Comparison of ENCODE assay signal across 8 cellular contexts in genomic region chr1:205749094-205749825, GRCh38. TPM values are rescaled to one million over a fixed set of nuclear protein-coding genes. Genes with fewer than 3 reads are reported as not detected.
DNase-seq lines count a peak whose midpoint lies in the region; ATAC-seq and TF ChIP-seq lines count a peak whose summit lies in the region.

No MANE protein-coding gene starts in this region.

- in situ Hi-C loops in IMR-90 (cut with MboI; ENCODE audit: low sequenced_read_pairs), result no loop called here

- BruUV-seq in IMR-90 (replicated peaks; lab: Mats Ljungman, UMichigan), result no TSS peak

- TF ChIP-seq RAD21 in IMR-90 (IDR thresholded peaks at IDR 0.05; ENCODE audit: low read length), result no peak; the same call in 1 of the 2 replicates

- peak overlapping the region; percentile 89 for H4K91ac ChIP-seq in IMR-90 (ENCODE audit: insufficient read depth, low read depth, low read length)

- H2BK120ac ChIP-seq in IMR-90 (ENCODE audit: low read depth, low read length), result peak overlapping the region; percentile 5; the same call in 1 of the 2 replicates

- no peaks in the 10 kb centered on the region for H3K9me3 ChIP-seq in IMR-90 (ENCODE audit: control insufficient read depth, insufficient read depth, low read length)
- no peaks in the 10 kb centered on the region for H3K9me3 ChIP-seq in OCI-LY3 (ENCODE audit: insufficient read depth, low read length)

- peaks cover 0 to 18% of the 10 kb centered on the region in 2 experiments; a peak in 2 of 4 replicates for H3K79me1 ChIP-seq in IMR-90 (ENCODE audit: low read depth in 1 of 2, low read length in 2 of 2)

- peak overlapping the region; percentile 48; the same call in 1 of the 2 replicates for H2AK5ac ChIP-seq in IMR-90 (ENCODE audit: low read depth, low read length)

- peak; percentile 88 for DNase-seq in DMS 273 treated with DMSO at 0.1 percent for 48 hours (lab: John Stamatoyannopoulos, UW)
- peak; percentile 95 for DNase-seq in IMR-90
- DNase-seq in activated T-cell treated with anti-CD3 and anti-CD28 coated beads for 1 hour (ENCODE audit: low read depth), result peak; percentile 91
- peak; percentile 75 for DNase-seq in epidermal melanocyte (ENCODE audit: insufficient read length, low spot score)
- peak; percentile 70 for DNase-seq in middle frontal gyrus (ENCODE audit: extremely low spot score, low spot score)
- DNase-seq in stimulated activated CD8-positive, alpha-beta memory T cell treated with anti-CD3 and anti-CD28 coated beads, Interleukin-15, amount 100 ng/mL, for 48 hours (ENCODE audit: low read depth in 2 of 2), result peak; percentile 97 to 98

- dilution Hi-C loops in IMR-90 (cut with HindIII; ENCODE audit: low sequenced_read_pairs, unreplicated experiment), result no loop called here

- H2AFZ ChIP-seq in IMR-90 (replicated peaks; ENCODE audit: low read length, poor library complexity) (peak overlapping the region; percentile 99), OCI-LY3 (ENCODE audit: low read depth, low read length) (no peak overlapping the region)

- peak overlapping the region; percentile 33 for H3K18ac ChIP-seq in IMR-90 (ENCODE audit: low read depth, low read length)

- peak overlapping the region; percentile 96 for H3K23ac ChIP-seq in IMR-90 (ENCODE audit: low read depth, low read length)

- H3K4me3 ChIP-seq in IMR-90 (ENCODE audit: insufficient read depth, low read depth, low read length) (peak overlapping the region; percentile 67), OCI-LY3 (ENCODE audit: low read length) (peak overlapping the region; percentile 88)

- H4K20me1 ChIP-seq in IMR-90 (ENCODE audit: insufficient read depth, low read length) (peaks cover 46% of the 10 kb centered on the region), OCI-LY3 (ENCODE audit: insufficient read depth, low read length) (peaks cover 47% of the 10 kb centered on the region)

- H3K36me3 ChIP-seq in IMR-90 (ENCODE audit: control insufficient read depth, insufficient read depth, low read length), result 0 out of 2 replicates have a peak, but pooled peaks cover 1% of the 10 kb centered on the region
- peaks cover 37% of the 10 kb centered on the region for H3K36me3 ChIP-seq in OCI-LY3 (replicated peaks; ENCODE audit: low read depth, low read length)

- H3K79me2 ChIP-seq in OCI-LY3 (ENCODE audit: low read length), result peaks cover 58% of the 10 kb centered on the region

- peak overlapping the region; percentile 95 for H2AK9ac ChIP-seq in IMR-90 (replicated peaks; ENCODE audit: low read depth, low read length, poor library complexity)

- H4K8ac ChIP-seq in IMR-90 (ENCODE audit: low read depth in 2 of 2, low read length in 2 of 2), result peak overlapping the region; percentile 48 to 82; a peak in 3 of 4 replicates

- peak overlapping the region; percentile 11; the same call in 1 of the 2 replicates for H4K5ac ChIP-seq in IMR-90 (ENCODE audit: low read depth, low read length)

- ATAC-seq in GM21529 (IDR thresholded peaks at IDR 0.05; ENCODE audit: unreplicated experiment) (peak; percentile 73), IMR-90 (ENCODE audit: low read depth) (peak; percentile 88)

- no peaks in the 10 kb centered on the region; the same call in 1 of the 2 replicates for H3K4me1 ChIP-seq in IMR-90 (ENCODE audit: control insufficient read depth, insufficient read depth, low read length)
- peaks cover 44% of the 10 kb centered on the region for H3K4me1 ChIP-seq in OCI-LY3 (ENCODE audit: low read length)

- H3K4me2 ChIP-seq in IMR-90 (ENCODE audit: low read depth, low read length) (peak overlapping the region; percentile 90), OCI-LY3 (ENCODE audit: low read length) (peak overlapping the region; percentile 90)

- peak overlapping the region; percentile 41; the same call in 1 of the 2 replicates for H2BK20ac ChIP-seq in IMR-90 (ENCODE audit: low read depth, low read length)

- H3K9me1 ChIP-seq in IMR-90 (ENCODE audit: insufficient read depth, low read length), result peaks cover 6% of the 10 kb centered on the region

- POLR2A ChIA-PET in IMR-90 (lab: Charles Lee; ENCODE audit: unreplicated experiment), result no interaction called here

- H3K27me3 ChIP-seq in IMR-90 (ENCODE audit: control insufficient read depth, insufficient read depth, low read length), result no peaks in the 10 kb centered on the region
- H3K27me3 ChIP-seq in OCI-LY3 (ENCODE audit: low read depth, low read length), result no peaks in the 10 kb centered on the region

- CTCF ChIA-PET in IMR-90 (lab: Yijun Ruan, JAX), result interaction anchor here (1.2 kb wide), 1 partner anchor 38 kb away, joined by 4 read pairs; no protein-coding TSS in a partner anchor

- H2BK15ac ChIP-seq in IMR-90 (ENCODE audit: low read depth, low read length), result peak overlapping the region; percentile 45; the same call in 2 of the 3 replicates

- H2BK5ac ChIP-seq in IMR-90 (ENCODE audit: low read depth, low read length, poor library complexity, severe bottlenecking), result peak overlapping the region; percentile 89

- peak overlapping the region; percentile 90 for H3K14ac ChIP-seq in IMR-90 (replicated peaks; ENCODE audit: low read depth, low read length)

- H3K9ac ChIP-seq in IMR-90 (ENCODE audit: low read depth, low read length) (peak overlapping the region; percentile 83), OCI-LY3 (ENCODE audit: low read length) (peak overlapping the region; percentile 86)

- intact Hi-C loops in IMR-90 (cut with micrococcal nuclease), result loop anchor here (2.0 kb wide), 1 partner anchor 64 kb away; the partner anchor contains the start of gene SLC41A1

- WGBS in IMR-90 (ENCODE audit: extremely low coverage in 2 of 2, insufficient read length in 1 of 2), 2 experiments, result 0% methylated on average over 10 of the region's 64 CpGs; no CpG with 5 or more reads in 1 of the 2 experiments

- peak overlapping the region; percentile 91 for H3K56ac ChIP-seq in IMR-90 (ENCODE audit: extremely low read depth, insufficient read depth, low read length)

- H3K27ac ChIP-seq in IMR-90 (ENCODE audit: insufficient read depth, low read length) (peak overlapping the region; percentile 88), OCI-LY3 (ENCODE audit: low read length) (peak overlapping the region; percentile 81)

- no peak for TF ChIP-seq CTCF in IMR-90 (conservative IDR thresholded peaks at IDR 0.05; ENCODE audit: low read depth, low read length)
- TF ChIP-seq CTCF in OCI-LY3 (IDR thresholded peaks at IDR 0.05; ENCODE audit: low read depth, low read length), result no peak

- TF ChIP-seq POLR2A in IMR-90 (IDR thresholded peaks at IDR 0.05; ENCODE audit: low read depth, low read length), result no peak; the same call in 1 of the 2 replicates

- H3K4ac ChIP-seq in IMR-90 (ENCODE audit: low read depth, low read length), result peak overlapping the region; percentile 92

TF ChIP-seq in IMR-90, 13 proteins besides CTCF, POLR2A, EP300 and RAD21:
- TF ChIP-seq MAZ (IDR thresholded peaks at IDR 0.05; ENCODE audit: borderline replicate concordance, low read depth, low read length) (peak; percentile 99), BHLHE40 (IDR thresholded peaks at IDR 0.05; ENCODE audit: low read depth, low read length) (peak; percentile 2; the same call in 1 of the 2 replicates), FOS (IDR thresholded peaks at IDR 0.05; ENCODE audit: low read depth, low read length) (no peak), NFE2L2 (IDR thresholded peaks at IDR 0.05; ENCODE audit: low read depth, low read length) (no peak), CHD1 (IDR thresholded peaks at IDR 0.05; ENCODE audit: low read depth, low read length) (0 out of 2 replicates have a peak, but pooled peaks have one; percentile 1), CEBPB (IDR thresholded peaks at IDR 0.05; ENCODE audit: low read depth, low read length) (no peak), MXI1 (IDR thresholded peaks at IDR 0.05; ENCODE audit: borderline replicate concordance, low read depth, low read length) (no peak; the same call in 1 of the 2 replicates)

RNA-seq across cellular contexts. Expression of gene NUCKS1, which starts 0.7 kb away (rescaled TPM):
- total RNA-seq in IMR-90 (2012; rRNA removed), result 103 and 179 TPM in 2 replicates
- polyA plus RNA-seq in IMR-90 (2012; rRNA removed), result 29.0 and 37.9 TPM in 2 replicates
- polyA plus RNA-seq in IMR-90 (2012; cell fraction: cytosol; rRNA removed), result 6.9 and 7.8 TPM in 2 replicates
- polyA plus RNA-seq in IMR-90 (2012; cell fraction: nucleus; rRNA removed; ENCODE audit: low replicate concordance), result 1.9 and 13.9 TPM in 2 replicates

RNA-seq across cellular contexts. Expression of gene RAB29, which starts 26.0 kb away (rescaled TPM):
- 5.8 and 7.3 TPM in 2 replicates for total RNA-seq in IMR-90 (2012; rRNA removed)
- 4.4 and 5.7 TPM in 2 replicates for polyA plus RNA-seq in IMR-90 (2012; rRNA removed)
- 2.5 and 3.8 TPM in 2 replicates for polyA plus RNA-seq in IMR-90 (2012; cell fraction: cytosol; rRNA removed)
- polyA plus RNA-seq in IMR-90 (2012; cell fraction: nucleus; rRNA removed; ENCODE audit: low replicate concordance), result 2.8 and 6.3 TPM in 2 replicates

Comparison
In these comparisons a context has a peak if more than half of its experiments do, and no peak if none do; other contexts are left out.
1. Peak in every context shown above with its lines: DNase-seq, ATAC-seq, H3K4me3 ChIP-seq and H3K27ac ChIP-seq.